In genomic region chr6:158769228-158769627, GRCh38 we compare ENCODE assay signal across 13 cellular contexts. TPM values are rescaled to one million over a fixed set of nuclear protein-coding genes. Genes with fewer than 3 reads are reported as not detected.
DNase-seq lines count a peak whose midpoint lies in the region; ATAC-seq, FAIRE-seq and TF ChIP-seq lines count a peak whose summit lies in the region.
"Had no signal": no experiment of that assay in that cellular context is flagged by ENCODE, and none has a peak within 500 bp of the region (broad histone marks: within the 10 kb centered on the region; RNA-seq: fewer than 3 reads in every experiment).

No MANE protein-coding gene starts in this region.

- H3K27me3 ChIP-seq in BLaER1 (no peaks in the 10 kb centered on the region), vagina (no peaks in the 10 kb centered on the region)

- no peak for TF ChIP-seq POLR2A in vagina (IDR thresholded peaks at IDR 0.05)

- H3K9ac ChIP-seq in BLaER1 (no peak overlapping the region), kidney (ENCODE audit: low read length in 2 of 2) (no peak overlapping the region)

- no peaks in the 10 kb centered on the region for H3K9me3 Mint-ChIP-seq in activated naive CD8-positive, alpha-beta T cell treated with anti-CD3 and anti-CD28 coated beads for 36 hours

- H3K36me3 ChIP-seq in BLaER1, result peaks cover 84% of the 10 kb centered on the region
- H3K36me3 ChIP-seq in kidney (ENCODE audit: control insufficient read depth in 1 of 2, insufficient read depth in 2 of 2, low read length in 2 of 2), result peaks cover 66 to 86% of the 10 kb centered on the region in 2 donors
- H3K36me3 ChIP-seq in vagina, result peaks cover 0 to 75% of the 10 kb centered on the region in 2 donors

- DNase-seq in G401 (ENCODE audit: low spot score), result peak; percentile 23
- DNase-seq in activated naive CD8-positive, alpha-beta T cell treated with anti-CD3 and anti-CD28 coated beads for 36 hours, result no peak
- DNase-seq in kidney, result peak; percentile 64
- no peak for DNase-seq in COLO829 (ENCODE audit: low spot score)
- DNase-seq in vagina (ENCODE audit: extremely low spot score in 2 of 2), result no peak
- DNase-seq: cortex of kidney; GDM1; MV-4-11; NCI-H510A; stimulated activated CD4-positive, alpha-beta T cell treated with anti-CD3 and anti-CD28 coated beads, Interleukin-4, amount 100 ng/mL, for 1 hour had no signal

- H3K27me3 Mint-ChIP-seq in activated naive CD8-positive, alpha-beta T cell treated with anti-CD3 and anti-CD28 coated beads for 36 hours, result no peaks in the 10 kb centered on the region

- TF ChIP-seq CTCF in kidney (IDR thresholded peaks at IDR 0.05; ENCODE audit: borderline replicate concordance, extremely low read depth, insufficient read depth), result no peak
- TF ChIP-seq CTCF in vagina (IDR thresholded peaks at IDR 0.05), result no peak

- H3K9me3 ChIP-seq in BLaER1 (no peaks in the 10 kb centered on the region), kidney (ENCODE audit: control insufficient read depth in 1 of 2, low read length in 2 of 2) (no peaks in the 10 kb centered on the region), vagina (no peaks in the 10 kb centered on the region)

- H3K4me1 Mint-ChIP-seq in activated naive CD8-positive, alpha-beta T cell treated with anti-CD3 and anti-CD28 coated beads for 36 hours, result peaks cover 47% of the 10 kb centered on the region

- peak overlapping the region; percentile 46 for H3K4me3 Mint-ChIP-seq in activated naive CD8-positive, alpha-beta T cell treated with anti-CD3 and anti-CD28 coated beads for 36 hours

- peak overlapping the region; percentile 86 for H3K4me2 ChIP-seq in BLaER1

- H3K4me3 ChIP-seq in BLaER1, result no peak overlapping the region
- no peak overlapping the region for H3K4me3 ChIP-seq in kidney (ENCODE audit: low read length in 2 of 2)
- H3K4me3 ChIP-seq in vagina, result no peak overlapping the region

- intact Hi-C loops in kidney (cut with DNase I), result no loop called here
- intact Hi-C loops in vagina (cut with DNase I), result no loop called here

- no peak for FAIRE-seq in kidney (lab: Jason Lieb, UNC)

- peaks cover 49% of the 10 kb centered on the region for H3K36me3 Mint-ChIP-seq in activated naive CD8-positive, alpha-beta T cell treated with anti-CD3 and anti-CD28 coated beads for 36 hours

- in situ Hi-C loops in G401 (cut with HindIII; ENCODE audit: low sequenced_read_pairs), result loop anchor here (25.0 kb wide), 1 partner anchor 193 kb away; no protein-coding TSS in a partner anchor

- peaks cover 70% of the 10 kb centered on the region for H4K20me1 ChIP-seq in BLaER1

- H3K27ac ChIP-seq in BLaER1 (0 out of 2 replicates have a peak overlapping the region, but pooled peaks have one; percentile 77), kidney (ENCODE audit: low read depth in 2 of 2, low read length in 2 of 2) (no peak overlapping the region), vagina (no peak overlapping the region)

- H3K4me1 ChIP-seq in BLaER1 (peaks cover 100% of the 10 kb centered on the region), kidney (ENCODE audit: control insufficient read depth in 1 of 2, insufficient read depth in 1 of 2, low read depth in 1 of 2, low read length in 2 of 2) (no peaks in the 10 kb centered on the region), vagina (peaks cover 25% of the 10 kb centered on the region)

- peak overlapping the region; percentile 84 for H3K27ac Mint-ChIP-seq in activated naive CD8-positive, alpha-beta T cell treated with anti-CD3 and anti-CD28 coated beads for 36 hours

- ATAC-seq in GM18511 (IDR thresholded peaks at IDR 0.05; ENCODE audit: unreplicated experiment) (no peak), GM21825 (IDR thresholded peaks at IDR 0.05; ENCODE audit: unreplicated experiment) (no peak)

RNA-seq across cellular contexts. Expression of gene EZR, which starts 49.9 kb away (rescaled TPM):
- total RNA-seq in G401 (2014; rRNA removed; shearing (Covaris generic)), result 206 and 261 TPM in 2 replicates
- 100 to 1,000 TPM; 218 to 227 TPM for total RNA-seq in activated naive CD8-positive, alpha-beta T cell treated with anti-CD3 and anti-CD28 coated beads for 36 hours
- total RNA-seq in kidney (636 TPM), vagina (99.7 TPM)
- polyA plus RNA-seq in kidney (ENCODE audit: insufficient read depth, low read depth, low replicate concordance), result 154 TPM

Comparison
In these comparisons a context has a peak if more than half of its experiments do, and no peak if none do; other contexts are left out.
1. DNase-seq: peak in G401 (single experiment) and kidney (single experiment); none in activated naive CD8-positive, alpha-beta T cell treated with anti-CD3 and anti-CD28 coated beads for 36 hours (single experiment), COLO829 (single experiment) and vagina (0 of 2).